ENCODE assay signal across 1 cellular context in the genomic region with DNA sequence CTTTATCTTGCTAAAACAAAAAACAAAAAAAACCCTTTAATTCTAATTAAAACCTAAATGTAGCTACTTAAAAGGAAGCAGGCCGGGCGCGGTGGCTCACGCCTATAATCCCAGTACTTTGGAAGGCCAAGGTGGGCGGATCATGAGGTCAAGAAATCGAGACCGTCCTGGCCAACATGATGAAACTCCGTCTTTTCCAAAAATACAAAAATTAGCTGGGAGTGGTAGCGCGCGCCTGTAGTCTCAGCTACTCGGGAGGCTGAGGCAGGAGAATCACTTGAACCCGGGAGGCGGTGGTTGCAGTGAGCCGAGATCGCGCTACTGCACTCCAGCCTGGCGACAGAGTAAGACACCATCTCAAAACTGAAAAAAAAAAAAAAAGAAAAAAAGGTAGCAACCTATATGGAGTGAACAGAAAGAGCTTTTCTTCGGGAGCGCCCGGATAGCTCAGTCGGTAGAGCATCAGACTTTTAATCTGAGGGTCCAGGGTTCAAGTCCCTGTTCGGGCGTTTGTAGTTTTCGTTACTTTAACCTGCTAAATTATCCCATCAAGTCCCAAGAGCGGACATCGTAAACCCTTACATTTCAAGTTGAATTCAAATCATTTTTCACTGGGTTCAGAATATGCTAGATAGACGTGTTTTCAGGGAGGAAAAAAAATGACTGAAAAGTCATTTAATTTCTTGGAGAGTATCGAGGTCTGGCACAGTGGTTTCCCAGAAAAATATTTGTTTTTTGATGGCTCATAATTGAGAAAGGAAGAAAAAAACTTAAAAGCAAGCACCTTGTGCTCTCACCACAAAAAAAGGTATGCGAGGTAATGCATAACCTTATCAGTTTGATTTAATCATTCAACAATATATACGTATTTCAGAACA.
TF ChIP-seq lines count a peak whose summit lies in the region.

No MANE protein-coding gene starts in this region.

TF ChIP-seq in GM23338, 12 proteins besides CTCF, POLR2A, EP300 and RAD21 (continued from another document):
- TF ChIP-seq, protein P1, sequence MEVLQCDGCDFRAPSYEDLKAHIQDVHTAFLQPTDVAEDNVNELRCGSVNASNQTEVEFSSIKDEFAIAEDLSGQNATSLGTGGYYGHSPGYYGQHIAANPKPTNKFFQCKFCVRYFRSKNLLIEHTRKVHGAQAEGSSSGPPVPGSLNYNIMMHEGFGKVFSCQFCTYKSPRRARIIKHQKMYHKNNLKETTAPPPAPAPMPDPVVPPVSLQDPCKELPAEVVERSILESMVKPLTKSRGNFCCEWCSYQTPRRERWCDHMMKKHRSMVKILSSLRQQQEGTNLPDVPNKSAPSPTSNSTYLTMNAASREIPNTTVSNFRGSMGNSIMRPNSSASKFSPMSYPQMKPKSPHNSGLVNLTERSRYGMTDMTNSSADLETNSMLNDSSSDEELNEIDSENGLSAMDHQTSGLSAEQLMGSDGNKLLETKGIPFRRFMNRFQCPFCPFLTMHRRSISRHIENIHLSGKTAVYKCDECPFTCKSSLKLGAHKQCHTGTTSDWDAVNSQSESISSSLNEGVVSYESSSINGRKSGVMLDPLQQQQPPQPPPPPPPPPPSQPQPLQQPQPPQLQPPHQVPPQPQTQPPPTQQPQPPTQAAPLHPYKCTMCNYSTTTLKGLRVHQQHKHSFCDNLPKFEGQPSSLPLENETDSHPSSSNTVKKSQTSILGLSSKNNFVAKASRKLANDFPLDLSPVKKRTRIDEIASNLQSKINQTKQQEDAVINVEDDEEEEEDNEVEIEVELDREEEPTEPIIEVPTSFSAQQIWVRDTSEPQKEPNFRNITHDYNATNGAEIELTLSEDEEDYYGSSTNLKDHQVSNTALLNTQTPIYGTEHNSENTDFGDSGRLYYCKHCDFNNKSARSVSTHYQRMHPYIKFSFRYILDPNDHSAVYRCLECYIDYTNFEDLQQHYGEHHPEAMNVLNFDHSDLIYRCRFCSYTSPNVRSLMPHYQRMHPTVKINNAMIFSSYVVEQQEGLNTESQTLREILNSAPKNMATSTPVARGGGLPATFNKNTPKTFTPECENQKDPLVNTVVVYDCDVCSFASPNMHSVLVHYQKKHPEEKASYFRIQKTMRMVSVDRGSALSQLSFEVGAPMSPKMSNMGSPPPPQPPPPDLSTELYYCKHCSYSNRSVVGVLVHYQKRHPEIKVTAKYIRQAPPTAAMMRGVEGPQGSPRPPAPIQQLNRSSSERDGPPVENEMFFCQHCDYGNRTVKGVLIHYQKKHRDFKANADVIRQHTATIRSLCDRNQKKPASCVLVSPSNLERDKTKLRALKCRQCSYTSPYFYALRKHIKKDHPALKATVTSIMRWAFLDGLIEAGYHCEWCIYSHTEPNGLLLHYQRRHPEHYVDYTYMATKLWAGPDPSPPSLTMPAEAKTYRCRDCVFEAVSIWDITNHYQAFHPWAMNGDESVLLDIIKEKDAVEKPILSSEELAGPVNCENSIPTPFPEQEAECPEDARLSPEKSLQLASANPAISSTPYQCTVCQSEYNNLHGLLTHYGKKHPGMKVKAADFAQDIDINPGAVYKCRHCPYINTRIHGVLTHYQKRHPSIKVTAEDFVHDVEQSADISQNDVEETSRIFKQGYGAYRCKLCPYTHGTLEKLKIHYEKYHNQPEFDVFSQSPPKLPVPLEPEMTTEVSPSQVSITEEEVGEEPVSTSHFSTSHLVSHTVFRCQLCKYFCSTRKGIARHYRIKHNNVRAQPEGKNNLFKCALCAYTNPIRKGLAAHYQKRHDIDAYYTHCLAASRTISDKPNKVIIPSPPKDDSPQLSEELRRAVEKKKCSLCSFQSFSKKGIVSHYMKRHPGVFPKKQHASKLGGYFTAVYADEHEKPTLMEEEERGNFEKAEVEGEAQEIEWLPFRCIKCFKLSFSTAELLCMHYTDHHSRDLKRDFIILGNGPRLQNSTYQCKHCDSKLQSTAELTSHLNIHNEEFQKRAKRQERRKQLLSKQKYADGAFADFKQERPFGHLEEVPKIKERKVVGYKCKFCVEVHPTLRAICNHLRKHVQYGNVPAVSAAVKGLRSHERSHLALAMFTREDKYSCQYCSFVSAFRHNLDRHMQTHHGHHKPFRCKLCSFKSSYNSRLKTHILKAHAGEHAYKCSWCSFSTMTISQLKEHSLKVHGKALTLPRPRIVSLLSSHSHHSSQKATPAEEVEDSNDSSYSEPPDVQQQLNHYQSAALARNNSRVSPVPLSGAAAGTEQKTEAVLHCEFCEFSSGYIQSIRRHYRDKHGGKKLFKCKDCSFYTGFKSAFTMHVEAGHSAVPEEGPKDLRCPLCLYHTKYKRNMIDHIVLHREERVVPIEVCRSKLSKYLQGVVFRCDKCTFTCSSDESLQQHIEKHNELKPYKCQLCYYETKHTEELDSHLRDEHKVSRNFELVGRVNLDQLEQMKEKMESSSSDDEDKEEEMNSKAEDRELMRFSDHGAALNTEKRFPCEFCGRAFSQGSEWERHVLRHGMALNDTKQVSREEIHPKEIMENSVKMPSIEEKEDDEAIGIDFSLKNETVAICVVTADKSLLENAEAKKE (CRISPR knock-in tag; IDR thresholded peaks at IDR 0.05): no peak
- TF ChIP-seq ZNF114 (CRISPR knock-in tag; IDR thresholded peaks at IDR 0.05) (no peak), EZH2phosphoT487 (IDR thresholded peaks at IDR 0.05; ENCODE audit: unreplicated experiment) (no peak), JUNB (IDR thresholded peaks at IDR 0.05; ENCODE audit: unreplicated experiment) (no peak), POLR2AphosphoS5 (IDR thresholded peaks at IDR 0.05; ENCODE audit: low read depth) (no peak), ZNF331 (CRISPR knock-in tag; IDR thresholded peaks at IDR 0.05; ENCODE audit: low read depth) (no peak), STAT1 (IDR thresholded peaks at IDR 0.05; ENCODE audit: unreplicated experiment) (no peak), NANOG (IDR thresholded peaks at IDR 0.05; ENCODE audit: borderline replicate concordance) (no peak)
- TF ChIP-seq, protein P2, sequence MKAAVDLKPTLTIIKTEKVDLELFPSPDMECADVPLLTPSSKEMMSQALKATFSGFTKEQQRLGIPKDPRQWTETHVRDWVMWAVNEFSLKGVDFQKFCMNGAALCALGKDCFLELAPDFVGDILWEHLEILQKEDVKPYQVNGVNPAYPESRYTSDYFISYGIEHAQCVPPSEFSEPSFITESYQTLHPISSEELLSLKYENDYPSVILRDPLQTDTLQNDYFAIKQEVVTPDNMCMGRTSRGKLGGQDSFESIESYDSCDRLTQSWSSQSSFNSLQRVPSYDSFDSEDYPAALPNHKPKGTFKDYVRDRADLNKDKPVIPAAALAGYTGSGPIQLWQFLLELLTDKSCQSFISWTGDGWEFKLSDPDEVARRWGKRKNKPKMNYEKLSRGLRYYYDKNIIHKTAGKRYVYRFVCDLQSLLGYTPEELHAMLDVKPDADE (IDR thresholded peaks at IDR 0.05): no peak
- TF ChIP-seq, protein P3, sequence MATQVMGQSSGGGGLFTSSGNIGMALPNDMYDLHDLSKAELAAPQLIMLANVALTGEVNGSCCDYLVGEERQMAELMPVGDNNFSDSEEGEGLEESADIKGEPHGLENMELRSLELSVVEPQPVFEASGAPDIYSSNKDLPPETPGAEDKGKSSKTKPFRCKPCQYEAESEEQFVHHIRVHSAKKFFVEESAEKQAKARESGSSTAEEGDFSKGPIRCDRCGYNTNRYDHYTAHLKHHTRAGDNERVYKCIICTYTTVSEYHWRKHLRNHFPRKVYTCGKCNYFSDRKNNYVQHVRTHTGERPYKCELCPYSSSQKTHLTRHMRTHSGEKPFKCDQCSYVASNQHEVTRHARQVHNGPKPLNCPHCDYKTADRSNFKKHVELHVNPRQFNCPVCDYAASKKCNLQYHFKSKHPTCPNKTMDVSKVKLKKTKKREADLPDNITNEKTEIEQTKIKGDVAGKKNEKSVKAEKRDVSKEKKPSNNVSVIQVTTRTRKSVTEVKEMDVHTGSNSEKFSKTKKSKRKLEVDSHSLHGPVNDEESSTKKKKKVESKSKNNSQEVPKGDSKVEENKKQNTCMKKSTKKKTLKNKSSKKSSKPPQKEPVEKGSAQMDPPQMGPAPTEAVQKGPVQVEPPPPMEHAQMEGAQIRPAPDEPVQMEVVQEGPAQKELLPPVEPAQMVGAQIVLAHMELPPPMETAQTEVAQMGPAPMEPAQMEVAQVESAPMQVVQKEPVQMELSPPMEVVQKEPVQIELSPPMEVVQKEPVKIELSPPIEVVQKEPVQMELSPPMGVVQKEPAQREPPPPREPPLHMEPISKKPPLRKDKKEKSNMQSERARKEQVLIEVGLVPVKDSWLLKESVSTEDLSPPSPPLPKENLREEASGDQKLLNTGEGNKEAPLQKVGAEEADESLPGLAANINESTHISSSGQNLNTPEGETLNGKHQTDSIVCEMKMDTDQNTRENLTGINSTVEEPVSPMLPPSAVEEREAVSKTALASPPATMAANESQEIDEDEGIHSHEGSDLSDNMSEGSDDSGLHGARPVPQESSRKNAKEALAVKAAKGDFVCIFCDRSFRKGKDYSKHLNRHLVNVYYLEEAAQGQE (IDR thresholded peaks at IDR 0.05; ENCODE audit: unreplicated experiment): no peak
